ENCODE assay signal across 11 cellular contexts in the genomic region with DNA sequence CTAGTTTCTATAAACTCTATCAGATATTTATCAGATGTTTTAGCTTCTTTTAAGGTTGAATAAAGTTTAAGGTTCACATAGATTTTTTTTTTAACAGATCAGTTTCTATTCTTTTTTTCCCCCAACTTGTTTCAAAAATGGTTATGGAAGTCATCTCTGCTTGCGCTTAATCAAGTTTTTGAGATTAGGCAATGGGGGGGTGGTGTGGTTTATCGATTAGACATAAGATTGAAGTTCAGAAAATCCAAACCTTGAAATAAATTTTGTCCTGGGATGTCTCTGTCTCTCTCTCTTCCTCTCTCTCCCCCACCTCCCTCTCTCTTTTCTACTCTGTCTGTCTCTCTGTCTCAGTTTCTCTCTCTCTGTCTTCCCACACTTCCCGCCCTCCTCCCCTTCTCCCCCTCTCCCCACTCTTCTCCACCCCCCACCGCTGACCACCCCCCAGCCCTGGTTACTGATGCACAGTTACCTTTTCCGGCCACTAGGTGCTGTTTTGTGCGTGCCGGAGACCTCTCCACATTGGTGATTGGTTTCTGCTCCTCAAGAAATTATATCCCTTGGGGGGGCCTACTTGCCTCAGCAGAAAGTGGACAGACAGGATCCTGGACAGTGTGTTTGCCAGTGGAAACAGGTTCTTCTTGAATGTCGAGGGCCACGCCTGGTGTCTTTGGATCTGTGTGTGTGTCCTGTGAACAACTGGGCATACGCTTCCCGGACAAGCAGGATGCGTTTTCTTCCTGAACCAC. TPM values are rescaled to one million over a fixed set of nuclear protein-coding genes. Genes with fewer than 3 reads are reported as not detected.
DNase-seq lines count a peak whose midpoint lies in the region; ATAC-seq and TF ChIP-seq lines count a peak whose summit lies in the region.
"Had no signal": no experiment of that assay in that cellular context is flagged by ENCODE, and none has a peak within 500 bp of the region (broad histone marks: within the 10 kb centered on the region; RNA-seq: fewer than 3 reads in every experiment).

No MANE protein-coding gene starts in this region.

- H3K23ac ChIP-seq in trophoblast cell (ENCODE audit: low read length) = no peak overlapping the region

- no peak overlapping the region for H3K27ac ChIP-seq in OCI-LY7 (ENCODE audit: low read depth, low read length, poor library complexity, severe bottlenecking)
- H3K27ac ChIP-seq in trophoblast cell (ENCODE audit: low read depth, low read length) = no peak overlapping the region
- H3K27ac ChIP-seq: KMS-11 had no signal

- ATAC-seq in GM19395 (IDR thresholded peaks at IDR 0.05; ENCODE audit: unreplicated experiment) (no peak), GM21825 (IDR thresholded peaks at IDR 0.05; ENCODE audit: unreplicated experiment) (no peak)

- H3K18ac ChIP-seq in trophoblast cell (ENCODE audit: low read length) = no peak overlapping the region

- H4K20me1 ChIP-seq in OCI-LY7 (ENCODE audit: insufficient read depth, low read length) = no peaks in the 10 kb centered on the region

- no peak overlapping the region for H4K91ac ChIP-seq in trophoblast cell (ENCODE audit: low read depth, low read length)

- no peak overlapping the region for H2BK120ac ChIP-seq in trophoblast cell (ENCODE audit: insufficient read depth, low read length, poor library complexity)

- H3K4me2 ChIP-seq in OCI-LY7 (ENCODE audit: low read length) = no peak overlapping the region
- no peak overlapping the region for H3K4me2 ChIP-seq in trophoblast cell (ENCODE audit: low read length)
- H3K4me2 ChIP-seq: KMS-11 had no signal

- no TSS peak for BruUV-seq in OCI-LY7 (replicated peaks; lab: Mats Ljungman, UMichigan)

- H2BK12ac ChIP-seq in trophoblast cell (ENCODE audit: low read length) = no peak overlapping the region

- H2BK5ac ChIP-seq in trophoblast cell (ENCODE audit: low read depth, low read length, poor library complexity) = no peak overlapping the region

- H3K14ac ChIP-seq in trophoblast cell (ENCODE audit: low read length) = no peak overlapping the region

- H3K9me2 ChIP-seq in OCI-LY7 (ENCODE audit: insufficient read depth, low read length) = no peaks in the 10 kb centered on the region

- no peaks in the 10 kb centered on the region for H3K79me1 ChIP-seq in trophoblast cell (ENCODE audit: low read length)

- H3K36me3 ChIP-seq in OCI-LY7 (ENCODE audit: insufficient read depth, low read length) = no peaks in the 10 kb centered on the region
- no peaks in the 10 kb centered on the region for H3K36me3 ChIP-seq in trophoblast cell (ENCODE audit: control insufficient read depth in 1 of 2, insufficient read depth in 2 of 2, low read length in 2 of 2)

- peak; percentile 58; the same call in 1 of the 2 replicates for TF ChIP-seq CTCF in OCI-LY7 (conservative IDR thresholded peaks at IDR 0.05; ENCODE audit: low read length)
- peak; percentile 44 for TF ChIP-seq CTCF in epithelial cell of proximal tubule (conservative IDR thresholded peaks at IDR 0.05; ENCODE audit: low read depth, low read length)

- no peak overlapping the region for H4K8ac ChIP-seq in trophoblast cell (ENCODE audit: low read depth, low read length)

- no peak overlapping the region for H2AK5ac ChIP-seq in trophoblast cell (ENCODE audit: low read length)

- H3K4me3 ChIP-seq in OCI-LY7 (ENCODE audit: low read depth, low read length, poor library complexity, severe bottlenecking) = no peak overlapping the region
- no peak overlapping the region for H3K4me3 ChIP-seq in epithelial cell of proximal tubule (ENCODE audit: low read depth, low read length)
- no peak overlapping the region for H3K4me3 ChIP-seq in trophoblast cell (ENCODE audit: low read depth, low read length)

- no peaks in the 10 kb centered on the region for H3K4me1 ChIP-seq in OCI-LY7 (ENCODE audit: insufficient read depth, low read length, poor library complexity, severe bottlenecking)
- peaks cover 0 to 6% of the 10 kb centered on the region in 2 experiments for H3K4me1 ChIP-seq in trophoblast cell (ENCODE audit: control insufficient read depth in 1 of 2, insufficient read depth in 2 of 2, low read length in 2 of 2)

- POLR2A ChIA-PET in OCI-LY7 (lab: Charles Lee) = no interaction called here

- no peaks in the 10 kb centered on the region for H3K27me3 ChIP-seq in trophoblast cell (ENCODE audit: insufficient read depth, low read length)

- no peak overlapping the region for H3K9ac ChIP-seq in trophoblast cell (ENCODE audit: low read length)
- H3K9ac ChIP-seq: KMS-11 had no signal

- intact Hi-C loops in OCI-LY7 (cut with micrococcal nuclease; ENCODE audit: unreplicated experiment) = no loop called here

- no peaks in the 10 kb centered on the region for H3K79me2 ChIP-seq in OCI-LY7 (ENCODE audit: insufficient read depth, low read depth, low read length)
- H3K79me2 ChIP-seq in trophoblast cell (ENCODE audit: control insufficient read depth, insufficient read depth, low read length, poor library complexity) = no peaks in the 10 kb centered on the region

- CTCF ChIA-PET in OCI-LY7 (lab: Charles Lee; ENCODE audit: unreplicated experiment) = no interaction called here

- H3K9me3 ChIP-seq in OCI-LY7 (ENCODE audit: low read length) (peaks cover 5% of the 10 kb centered on the region; the same call in 1 of the 2 replicates), trophoblast cell (ENCODE audit: insufficient read depth, low read depth, low read length) (no peaks in the 10 kb centered on the region)

- peak; percentile 16 for DNase-seq in DMS53 (lab: John Stamatoyannopoulos, UW)
- DNase-seq in DMS53 treated with DMSO at 0.1 percent for 48 hours (lab: John Stamatoyannopoulos, UW; ENCODE audit: unreplicated experiment) = no peak
- no peak for DNase-seq in OCI-LY7 (ENCODE audit: low spot score)
- DNase-seq in epithelial cell of proximal tubule (ENCODE audit: low read depth) = no peak
- peak; percentile 36 to 41 for DNase-seq in trophoblast cell
- no peak for DNase-seq in NCI-H345 (lab: John Stamatoyannopoulos, UW)
- DNase-seq: SHP77 treated with DMSO at 0.1 percent for 48 hours had no signal

- H3K4ac ChIP-seq in trophoblast cell (ENCODE audit: low read depth, low read length) = no peak overlapping the region

- H2AFZ ChIP-seq in OCI-LY7 (ENCODE audit: low read length) = no peak overlapping the region
- H2AFZ ChIP-seq in trophoblast cell (ENCODE audit: insufficient read depth, low read length, poor library complexity) = no peak overlapping the region

- H4K12ac ChIP-seq in trophoblast cell (ENCODE audit: low read depth, low read length) = no peak overlapping the region

- whole genome bisulfite sequencing in trophoblast cell (ENCODE audit: extremely low coverage, insufficient coverage, insufficient read length) = no CpG with 5 or more reads among the region's 12 CpGs

RNA-seq across cellular contexts. Expression of gene ANO1, which starts 29.7 kb away (rescaled TPM):
- total RNA-seq in OCI-LY7 (2014; rRNA removed; shearing (Covaris generic)) = not detected in 2 replicates
- not detected in 2 replicates for total RNA-seq in OCI-LY7 (2022)
- total RNA-seq in epithelial cell of proximal tubule = 0.07 and 1.2 TPM in 2 replicates
- polyA plus RNA-seq in trophoblast cell (2013) = 17.8 and 18.3 TPM in 2 replicates
- total RNA-seq: lung microvascular endothelial cell had no signal

Comparison
In these comparisons a context has a peak if more than half of its experiments do, and no peak if none do; other contexts are left out.
1. DNase-seq: peak in DMS53 (single experiment) and trophoblast cell (2 of 2); none in DMS53 treated with DMSO at 0.1 percent for 48 hours (single experiment), OCI-LY7 (single experiment), epithelial cell of proximal tubule (single experiment) and NCI-H345 (single experiment).